39 cellular contexts compared by ENCODE assay signal in genomic region chr10:123086281-123086680, GRCh38. TPM values are rescaled to one million over a fixed set of nuclear protein-coding genes. Genes with fewer than 3 reads are reported as not detected.
"Had no signal": no experiment of that assay in that cellular context is flagged by ENCODE, and none has a peak within 500 bp of the region (broad histone marks: within the 10 kb centered on the region; RNA-seq: fewer than 3 reads in every experiment).

No MANE protein-coding gene starts in this region.

- DNase-seq: activated CD4-positive, alpha-beta memory T cell treated with anti-CD3 and anti-CD28 coated beads, Interleukin-2, amount 10 ng/mL, durations not matched to agents 7 days and 5 days; activated CD4-positive, alpha-beta T cell treated with anti-CD3 and anti-CD28 coated beads for 1 hour; activated CD4-positive, alpha-beta T cell treated with anti-CD3 and anti-CD28 coated beads for 36 hours; activated CD4-positive, alpha-beta T cell treated with anti-CD3 and anti-CD28 coated beads for 48 hours; activated CD4-positive, alpha-beta T cell treated with anti-CD3 and anti-CD28 coated beads, Interleukin-2, amount 10 ng/mL, durations not matched to agents 7 days and 5 days; activated CD4-positive, alpha-beta T cell treated with anti-CD3 and anti-CD28 coated beads, Interleukin-2, amount 50 U/mL, for 48 hours; activated CD4-positive, CD25-positive, alpha-beta regulatory T cell; activated CD8-positive, alpha-beta memory T cell treated with anti-CD3 and anti-CD28 coated beads for 24 hours; activated CD8-positive, alpha-beta memory T cell treated with anti-CD3 and anti-CD28 coated beads, Interleukin-2, amount 10 ng/mL, durations not matched to agents 7 days and 5 days; activated CD8-positive, alpha-beta memory T cell treated with anti-CD3 and anti-CD28 coated beads, Interleukin-2, amount 50 U/mL, for 48 hours; activated CD8-positive, alpha-beta T cell treated with anti-CD3 and anti-CD28 coated beads, Interleukin-2, amount 10 ng/mL, durations not matched to agents 7 days and 5 days; activated effector memory CD4-positive, alpha-beta T cell treated with Interleukin-2 at 50 U/mL for 16 hours; activated gamma-delta T cell; activated naive CD4-positive, alpha-beta T cell treated with anti-CD3 and anti-CD28 coated beads, Interleukin-2, amount 10 ng/mL, durations not matched to agents 7 days and 5 days; activated naive CD4-positive, alpha-beta T cell treated with Interleukin-2 at 50 U/mL for 16 hours; activated naive CD8-positive, alpha-beta T cell treated with anti-CD3 and anti-CD28 coated beads, Interleukin-2, amount 10 ng/mL, durations not matched to agents 7 days and 5 days; activated naive CD8-positive, alpha-beta T cell treated with anti-CD3 and anti-CD28 coated beads, Interleukin-2, amount 50 U/mL, for 24 hours; activated T-cell treated with anti-CD3 and anti-CD28 coated beads, Interleukin-2, amount 50 U/mL, for 24 hours; activated T-cell treated with anti-CD3 and anti-CD28 coated beads, Interleukin-2, amount 50 U/mL, for 48 hours; amygdala; anterior cingulate cortex; caudate nucleus; cerebellar nuclear complex; colonic mucosa; T-helper 2 cell; T-helper 9 cell; WERI-Rb-1 had no signal

- H3K36me3 ChIP-seq: ascending aorta, cardiac muscle cell, colonic mucosa, WERI-Rb-1 had no signal

- H3K9me3 ChIP-seq: ascending aorta, colonic mucosa had no signal

- H3K27me3 Mint-ChIP-seq: activated CD4-positive, alpha-beta T cell treated with anti-CD3 and anti-CD28 coated beads, Interleukin-2, amount 10 ng/mL, durations not matched to agents 7 days and 5 days; activated CD8-positive, alpha-beta memory T cell treated with anti-CD3 and anti-CD28 coated beads, Interleukin-2, amount 10 ng/mL, durations not matched to agents 7 days and 5 days; activated naive CD4-positive, alpha-beta T cell treated with anti-CD3 and anti-CD28 coated beads, Interleukin-2, amount 10 ng/mL, durations not matched to agents 7 days and 5 days had no signal

- H3K4me1 Mint-ChIP-seq: activated CD4-positive, alpha-beta memory T cell treated with anti-CD3 and anti-CD28 coated beads, Interleukin-2, amount 10 ng/mL, durations not matched to agents 7 days and 5 days; activated CD4-positive, alpha-beta T cell treated with anti-CD3 and anti-CD28 coated beads for 36 hours; activated CD4-positive, alpha-beta T cell treated with anti-CD3 and anti-CD28 coated beads, Interleukin-2, amount 10 ng/mL, durations not matched to agents 7 days and 5 days; activated CD8-positive, alpha-beta memory T cell treated with anti-CD3 and anti-CD28 coated beads, Interleukin-2, amount 10 ng/mL, durations not matched to agents 7 days and 5 days; activated naive CD4-positive, alpha-beta T cell treated with anti-CD3 and anti-CD28 coated beads, Interleukin-2, amount 10 ng/mL, durations not matched to agents 7 days and 5 days; brain; central memory CD8-positive, alpha-beta T cell had no signal

- ATAC-seq: activated CD4-positive, alpha-beta T cell treated with anti-CD3 and anti-CD28 coated beads for 36 hours; activated CD4-positive, CD25-positive, alpha-beta regulatory T cell treated with anti-CD3 and anti-CD28 coated beads, Interleukin-2, amount 50 U/mL, for 24 hours; activated CD8-positive, alpha-beta memory T cell treated with anti-CD3 and anti-CD28 coated beads, Interleukin-2, amount 10 ng/mL, durations not matched to agents 7 days and 5 days; activated CD8-positive, alpha-beta T cell treated with anti-CD3 and anti-CD28 coated beads, Interleukin-2, amount 10 ng/mL, durations not matched to agents 7 days and 5 days; activated naive CD8-positive, alpha-beta T cell treated with anti-CD3 and anti-CD28 coated beads, Interleukin-2, amount 50 U/mL, for 24 hours; WTC11 had no signal

- H3K36me3 Mint-ChIP-seq: activated CD8-positive, alpha-beta memory T cell treated with anti-CD3 and anti-CD28 coated beads, Interleukin-2, amount 10 ng/mL, durations not matched to agents 7 days and 5 days; activated naive CD4-positive, alpha-beta T cell treated with anti-CD3 and anti-CD28 coated beads, Interleukin-2, amount 10 ng/mL, durations not matched to agents 7 days and 5 days; activated naive CD8-positive, alpha-beta T cell; activated naive CD8-positive, alpha-beta T cell treated with anti-CD3 and anti-CD28 coated beads, Interleukin-2, amount 10 ng/mL, durations not matched to agents 7 days and 5 days; brain; WTC11 had no signal

- H3K27ac Mint-ChIP-seq: activated CD4-positive, alpha-beta memory T cell treated with anti-CD3 and anti-CD28 coated beads, Interleukin-2, amount 10 ng/mL, durations not matched to agents 7 days and 5 days; activated CD4-positive, alpha-beta T cell treated with anti-CD3 and anti-CD28 coated beads for 36 hours; activated CD4-positive, alpha-beta T cell treated with anti-CD3 and anti-CD28 coated beads, Interleukin-2, amount 10 ng/mL, durations not matched to agents 7 days and 5 days; activated CD8-positive, alpha-beta memory T cell treated with anti-CD3 and anti-CD28 coated beads, Interleukin-2, amount 10 ng/mL, durations not matched to agents 7 days and 5 days; activated CD8-positive, alpha-beta T cell treated with anti-CD3 and anti-CD28 coated beads, Interleukin-2, amount 10 ng/mL, durations not matched to agents 7 days and 5 days; activated naive CD4-positive, alpha-beta T cell treated with anti-CD3 and anti-CD28 coated beads, Interleukin-2, amount 10 ng/mL, durations not matched to agents 7 days and 5 days; activated naive CD8-positive, alpha-beta T cell; activated naive CD8-positive, alpha-beta T cell treated with anti-CD3 and anti-CD28 coated beads, Interleukin-2, amount 10 ng/mL, durations not matched to agents 7 days and 5 days; activated naive CD8-positive, alpha-beta T cell treated with anti-CD3 and anti-CD28 coated beads, Interleukin-2, amount 50 U/mL, for 24 hours; activated T-cell treated with anti-CD3 and anti-CD28 coated beads, Interleukin-2, amount 50 U/mL, for 24 hours; activated T-helper 2 cell treated with anti-CD3 and anti-CD28 coated beads, Interferon-gamma antibody, Interleukin-2, Interleukin-4, amounts not matched to agents 10 μg/mL and 5 μg/mL and 100 μg/mL, durations not matched to agents 14 hours and 24 hours and 36 hours; T-helper 1 cell treated with Interleukin-12 subunit alpha and Interleukin-12 subunit beta and Interleukin-4 antibody, amounts not matched to agents 30 μg/mL and 1 μg/mL, for 36 hours; T-helper 2 cell treated with Interferon-gamma antibody and Interleukin-4, amounts not matched to agents 5 μg/mL and 100 μg/mL, for 36 hours; WTC11 had no signal

- H3K27ac ChIP-seq: ascending aorta, cardiac muscle cell, colonic mucosa, WERI-Rb-1 had no signal

- FAIRE-seq: bronchial epithelial cell had no signal

- H3K4me1 ChIP-seq: ascending aorta, colonic mucosa had no signal

- H3K4me3 Mint-ChIP-seq: activated CD4-positive, alpha-beta memory T cell treated with anti-CD3 and anti-CD28 coated beads, Interleukin-2, amount 10 ng/mL, durations not matched to agents 7 days and 5 days; activated CD4-positive, alpha-beta T cell treated with anti-CD3 and anti-CD28 coated beads for 36 hours; activated CD4-positive, alpha-beta T cell treated with anti-CD3 and anti-CD28 coated beads, Interleukin-2, amount 10 ng/mL, durations not matched to agents 7 days and 5 days; activated CD8-positive, alpha-beta memory T cell treated with anti-CD3 and anti-CD28 coated beads, Interleukin-2, amount 10 ng/mL, durations not matched to agents 7 days and 5 days; activated CD8-positive, alpha-beta T cell treated with anti-CD3 and anti-CD28 coated beads, Interleukin-2, amount 10 ng/mL, durations not matched to agents 7 days and 5 days; activated naive CD4-positive, alpha-beta T cell treated with anti-CD3 and anti-CD28 coated beads, Interleukin-2, amount 10 ng/mL, durations not matched to agents 7 days and 5 days; activated naive CD8-positive, alpha-beta T cell; activated naive CD8-positive, alpha-beta T cell treated with anti-CD3 and anti-CD28 coated beads, Interleukin-2, amount 10 ng/mL, durations not matched to agents 7 days and 5 days; activated naive CD8-positive, alpha-beta T cell treated with anti-CD3 and anti-CD28 coated beads, Interleukin-2, amount 50 U/mL, for 24 hours; activated T-cell treated with anti-CD3 and anti-CD28 coated beads, Interleukin-2, amount 50 U/mL, for 24 hours; central memory CD8-positive, alpha-beta T cell; T-helper 1 cell treated with Interleukin-12 subunit alpha and Interleukin-12 subunit beta and Interleukin-4 antibody, amounts not matched to agents 30 μg/mL and 1 μg/mL, for 36 hours; T-helper 2 cell treated with Interferon-gamma antibody and Interleukin-4, amounts not matched to agents 5 μg/mL and 100 μg/mL, for 36 hours; WTC11 had no signal

- H3K9me3 Mint-ChIP-seq: activated T-cell treated with anti-CD3 and anti-CD28 coated beads, Interleukin-2, amount 50 U/mL, for 24 hours had no signal

- H3K27me3 ChIP-seq: ascending aorta, cardiac muscle cell, colonic mucosa had no signal

- H3K4me3 ChIP-seq: ascending aorta, cardiac muscle cell, colonic mucosa had no signal

RNA-seq across cellular contexts. Expression of gene HMX3, which starts 49.5 kb away (rescaled TPM):
- total RNA-seq: activated CD4-positive, alpha-beta memory T cell treated with anti-CD3 and anti-CD28 coated beads, Interleukin-2, amount 10 ng/mL, durations not matched to agents 7 days and 5 days; activated CD4-positive, alpha-beta T cell treated with anti-CD3 and anti-CD28 coated beads for 36 hours; activated CD4-positive, alpha-beta T cell treated with anti-CD3 and anti-CD28 coated beads, Interleukin-2, amount 10 ng/mL, durations not matched to agents 7 days and 5 days; activated CD8-positive, alpha-beta memory T cell treated with anti-CD3 and anti-CD28 coated beads, Interleukin-2, amount 10 ng/mL, durations not matched to agents 7 days and 5 days; activated CD8-positive, alpha-beta T cell treated with anti-CD3 and anti-CD28 coated beads, Interleukin-2, amount 10 ng/mL, durations not matched to agents 7 days and 5 days; activated naive CD8-positive, alpha-beta T cell treated with anti-CD3 and anti-CD28 coated beads, Interleukin-2, amount 10 ng/mL, durations not matched to agents 7 days and 5 days; activated T-helper 2 cell treated with anti-CD3 and anti-CD28 coated beads, Interferon-gamma antibody, Interleukin-2, Interleukin-4, amounts not matched to agents 10 μg/mL and 5 μg/mL and 100 μg/mL, durations not matched to agents 14 hours and 24 hours and 36 hours; ascending aorta; bronchial epithelial cell; cardiac muscle cell; chondrocyte; WTC11 had no signal
- polyA plus RNA-seq: cardiac muscle cell had no signal
